1 cellular context compared by ENCODE assay signal in genomic region chr5:3392306-3392939, GRCh38.
TF ChIP-seq lines count a peak whose summit lies in the region.

No MANE protein-coding gene starts in this region.

TF ChIP-seq in HepG2, 621 proteins besides CTCF, POLR2A, EP300 and RAD21 (continued from another document):
- no peak for TF ChIP-seq ZBTB33 (CRISPR knock-in tag; IDR thresholded peaks at IDR 0.05)
- no peak for TF ChIP-seq JUNB (CRISPR knock-in tag; IDR thresholded peaks at IDR 0.05; ENCODE audit: borderline replicate concordance)
TF ChIP-seq in HepG2: peak in this region for 0.
